8 cellular contexts compared by ENCODE assay signal in genomic region chr11:61281581-61282250, GRCh38. TPM values are rescaled to one million over a fixed set of nuclear protein-coding genes. Genes with fewer than 3 reads are reported as not detected.
DNase-seq lines count a peak whose midpoint lies in the region; ATAC-seq and TF ChIP-seq lines count a peak whose summit lies in the region.

No MANE protein-coding gene starts in this region.

- H4K20me1 ChIP-seq in mammary epithelial cell (ENCODE audit: insufficient read depth, low read length), result no peaks in the 10 kb centered on the region

- DNase-seq in Daoy (ENCODE audit: low read depth), result peak; percentile 54
- peak; percentile 18 for DNase-seq in NCI-H526 treated with DMSO at 0.1 percent for 48 hours (lab: John Stamatoyannopoulos, UW)
- DNase-seq in mammary epithelial cell, result peak; percentile 22
- no peak for DNase-seq in NCI-H1694 treated with DMSO at 0.1 percent for 48 hours (lab: John Stamatoyannopoulos, UW)
- no peak for DNase-seq in effector CD4-positive, alpha-beta T cell
- DNase-seq in NCI-H128 (lab: John Stamatoyannopoulos, UW; ENCODE audit: unreplicated experiment), result no peak

- no peak for ATAC-seq in GM18873 (IDR thresholded peaks at IDR 0.05; ENCODE audit: low FRiP score, unreplicated experiment)

- WGBS in mammary epithelial cell (ENCODE audit: low coverage, missing lambda C conversion rate), result 1% methylated on average over 9 of the region's 35 CpGs

- no TSS peak for BruUV-seq in mammary epithelial cell (replicated peaks; lab: Mats Ljungman, UMichigan)

- dilution Hi-C loops in mammary epithelial cell (cut with HindIII; ENCODE audit: low sequenced_read_pairs), result no loop called here

- H3K27me3 ChIP-seq in mammary epithelial cell (ENCODE audit: insufficient read depth, low read length), result no peaks in the 10 kb centered on the region
- H3K27me3 ChIP-seq in mucosa of rectum (ENCODE audit: control insufficient read depth in 2 of 2, insufficient read depth in 2 of 2, low read length in 2 of 2), result peaks cover 2 to 5% of the 10 kb centered on the region in 2 donors

- H3K9me3 ChIP-seq in mammary epithelial cell (replicated peaks; ENCODE audit: insufficient read depth, low read length) (no peaks in the 10 kb centered on the region), mucosa of rectum (ENCODE audit: control insufficient read depth in 2 of 2, low read length in 2 of 2) (no peaks in the 10 kb centered on the region)

- H3K4me2 ChIP-seq in mammary epithelial cell (ENCODE audit: insufficient read depth, low read depth, low read length), result peak overlapping the region; percentile 91

- H3K4me3 ChIP-seq in mammary epithelial cell (replicated peaks in 1 of 3; ENCODE audit: insufficient read depth in 1 of 3, low read depth in 2 of 3, low read length in 3 of 3), result peak overlapping the region; percentile 23 to 45 (median 44)
- peak overlapping the region; percentile 54 to 63 for H3K4me3 ChIP-seq in mucosa of rectum (ENCODE audit: low read length in 2 of 2)

- H3K4me1 ChIP-seq in mammary epithelial cell (ENCODE audit: insufficient read depth, low read length), result peaks cover 29% of the 10 kb centered on the region
- peaks cover 3 to 4% of the 10 kb centered on the region in 2 donors for H3K4me1 ChIP-seq in mucosa of rectum (ENCODE audit: control insufficient read depth in 2 of 2, insufficient read depth in 2 of 2, low read length in 2 of 2)

- H3K27ac ChIP-seq in mammary epithelial cell (ENCODE audit: insufficient read depth, low read depth, low read length), result no peak overlapping the region
- H3K27ac ChIP-seq in mucosa of rectum (ENCODE audit: low read depth in 2 of 2, low read length in 2 of 2), result no peak overlapping the region

- peak overlapping the region; percentile 8 for H3K9ac ChIP-seq in mammary epithelial cell (ENCODE audit: insufficient read depth, low read length)
- no peak overlapping the region for H3K9ac ChIP-seq in mucosa of rectum (ENCODE audit: low read depth in 1 of 2, low read length in 2 of 2)

- H2AFZ ChIP-seq in mammary epithelial cell (ENCODE audit: low read depth, low read length), result peak overlapping the region; percentile 94

- TF ChIP-seq CTCF in mammary epithelial cell (conservative IDR thresholded peaks at IDR 0.05 in 1 of 2, IDR thresholded peaks at IDR 0.05 in 1 of 2; ENCODE audit: extremely low read depth in 1 of 2, insufficient read depth in 1 of 2, low read depth in 1 of 2, low read length in 2 of 2), result no peak

- H3K79me2 ChIP-seq in mammary epithelial cell (ENCODE audit: insufficient read depth, low read length), result no peaks in the 10 kb centered on the region

- in situ Hi-C loops in mammary epithelial cell (cut with MboI; ENCODE audit: low sequenced_read_pairs in 2 of 2), result no loop called here

- CTCF ChIA-PET in mammary epithelial cell (lab: Charles Lee; ENCODE audit: low non-redundant PET), result no interaction called here

- H3K36me3 ChIP-seq in mammary epithelial cell (ENCODE audit: insufficient read depth, low read length), result no peaks in the 10 kb centered on the region
- H3K36me3 ChIP-seq in mucosa of rectum (ENCODE audit: control insufficient read depth in 2 of 2, insufficient read depth in 2 of 2, low read length in 2 of 2), result no peaks in the 10 kb centered on the region

- intact Hi-C loops in mammary epithelial cell (cut with micrococcal nuclease), result no loop called here

RNA-seq across cellular contexts. Expression of gene VWCE, which starts 13.4 kb away (rescaled TPM):
- total RNA-seq in Daoy (2014; rRNA removed; shearing (Covaris generic)), result not detected in 2 replicates
- total RNA-seq in mammary epithelial cell, result under 1 TPM; 0.50 to 0.82 TPM
- polyA plus RNA-seq in mammary epithelial cell, result 0.34 TPM
- polyA minus RNA-seq in mammary epithelial cell, result not detected

RNA-seq across cellular contexts. Expression of gene PGA5, which starts 40.7 kb away (rescaled TPM):
- total RNA-seq in Daoy (2014; rRNA removed; shearing (Covaris generic)), result not detected in 2 replicates
- total RNA-seq in mammary epithelial cell, result not detected
- polyA plus RNA-seq in mammary epithelial cell, result not detected
- polyA minus RNA-seq in mammary epithelial cell, result not detected

RNA-seq across cellular contexts. Expression of gene DDB1, which starts 51.2 kb away (rescaled TPM):
- 153 and 180 TPM in 2 replicates for total RNA-seq in Daoy (2014; rRNA removed; shearing (Covaris generic))
- 100 to 1,000 TPM; 214 to 230 TPM for total RNA-seq in mammary epithelial cell
- polyA plus RNA-seq in mammary epithelial cell, result 225 TPM
- polyA minus RNA-seq in mammary epithelial cell, result 327 TPM

RNA-seq across cellular contexts. Expression of gene TKFC, which starts 51.3 kb away (rescaled TPM):
- total RNA-seq in Daoy (2014; rRNA removed; shearing (Covaris generic)), result 28.0 and 30.6 TPM in 2 replicates
- total RNA-seq in mammary epithelial cell, result 10 to 100 TPM; 30.0 to 65.3 TPM
- polyA plus RNA-seq in mammary epithelial cell, result 29.5 TPM
- polyA minus RNA-seq in mammary epithelial cell, result 18.2 TPM

RNA-seq across cellular contexts. Expression of gene PGA4, which starts 59.6 kb away (rescaled TPM):
- not detected in 2 replicates for total RNA-seq in Daoy (2014; rRNA removed; shearing (Covaris generic))
- not detected for total RNA-seq in mammary epithelial cell
- polyA plus RNA-seq in mammary epithelial cell, result not detected
- not detected for polyA minus RNA-seq in mammary epithelial cell

Comparison
In these comparisons a context has a peak if more than half of its experiments do, and no peak if none do; other contexts are left out.
1. DNase-seq: peak in Daoy (single experiment), NCI-H526 treated with DMSO at 0.1 percent for 48 hours (single experiment) and mammary epithelial cell (single experiment); none in NCI-H1694 treated with DMSO at 0.1 percent for 48 hours (single experiment), effector CD4-positive, alpha-beta T cell (single experiment) and NCI-H128 (single experiment).